Comparison of ENCODE assay signal across 1 cellular context in the genomic region with DNA sequence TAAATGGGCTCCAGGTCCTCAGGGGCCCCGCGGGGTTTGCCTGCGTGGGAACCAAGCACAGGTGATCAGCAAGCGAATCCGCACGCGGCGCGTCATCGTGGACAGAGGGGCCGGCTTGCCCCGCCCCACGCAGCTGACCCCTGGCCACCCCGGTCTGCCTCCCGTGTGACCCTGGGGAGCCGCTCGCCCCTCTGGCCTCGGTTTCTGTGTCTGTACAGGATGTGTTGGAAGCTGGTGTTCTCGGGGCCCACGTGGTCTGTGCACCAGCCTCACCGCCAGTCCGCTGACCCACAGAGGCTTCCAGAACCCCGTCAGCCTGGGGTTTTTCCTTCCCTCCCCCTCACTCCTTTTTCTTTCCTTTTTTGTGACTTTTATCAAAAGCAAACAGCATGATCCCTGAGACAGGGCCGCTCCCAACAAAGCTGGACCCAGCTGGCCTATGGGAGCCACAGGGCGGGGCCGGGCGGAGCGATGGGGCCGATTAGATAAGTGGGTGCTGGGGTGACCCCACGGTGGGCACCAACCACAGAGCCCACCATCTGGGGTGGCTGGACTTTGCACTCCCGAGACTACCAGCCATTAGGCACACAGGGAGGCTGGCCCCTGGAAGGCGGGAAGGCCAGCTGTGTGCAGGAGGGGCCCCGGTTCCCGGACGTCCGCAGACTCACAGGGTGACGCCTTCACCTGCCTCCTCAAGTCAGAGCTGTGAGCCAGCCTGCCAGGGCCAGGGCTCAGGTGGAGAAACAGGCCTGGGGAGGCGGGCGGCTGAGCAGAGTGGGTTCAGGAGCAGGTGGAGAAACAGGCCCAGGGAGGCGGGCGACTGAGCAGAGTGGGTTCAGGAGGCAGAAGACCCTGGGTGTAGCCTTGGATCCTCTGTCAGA.
TF ChIP-seq lines count a peak whose summit lies in the region.

No MANE protein-coding gene starts in this region.

TF ChIP-seq in HepG2, 621 proteins besides CTCF, POLR2A, EP300 and RAD21 (continued from another document and continues in another):
- TF ChIP-seq, protein P1, sequence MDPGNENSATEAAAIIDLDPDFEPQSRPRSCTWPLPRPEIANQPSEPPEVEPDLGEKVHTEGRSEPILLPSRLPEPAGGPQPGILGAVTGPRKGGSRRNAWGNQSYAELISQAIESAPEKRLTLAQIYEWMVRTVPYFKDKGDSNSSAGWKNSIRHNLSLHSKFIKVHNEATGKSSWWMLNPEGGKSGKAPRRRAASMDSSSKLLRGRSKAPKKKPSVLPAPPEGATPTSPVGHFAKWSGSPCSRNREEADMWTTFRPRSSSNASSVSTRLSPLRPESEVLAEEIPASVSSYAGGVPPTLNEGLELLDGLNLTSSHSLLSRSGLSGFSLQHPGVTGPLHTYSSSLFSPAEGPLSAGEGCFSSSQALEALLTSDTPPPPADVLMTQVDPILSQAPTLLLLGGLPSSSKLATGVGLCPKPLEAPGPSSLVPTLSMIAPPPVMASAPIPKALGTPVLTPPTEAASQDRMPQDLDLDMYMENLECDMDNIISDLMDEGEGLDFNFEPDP (CRISPR knock-in tag; conservative IDR thresholded peaks at IDR 0.05) = 0 out of 2 replicates have a peak, but pooled peaks have one; percentile 92
- TF ChIP-seq ZNF33A (CRISPR knock-in tag; IDR thresholded peaks at IDR 0.05; ENCODE audit: borderline replicate concordance) = no peak
- TF ChIP-seq, protein P2, sequence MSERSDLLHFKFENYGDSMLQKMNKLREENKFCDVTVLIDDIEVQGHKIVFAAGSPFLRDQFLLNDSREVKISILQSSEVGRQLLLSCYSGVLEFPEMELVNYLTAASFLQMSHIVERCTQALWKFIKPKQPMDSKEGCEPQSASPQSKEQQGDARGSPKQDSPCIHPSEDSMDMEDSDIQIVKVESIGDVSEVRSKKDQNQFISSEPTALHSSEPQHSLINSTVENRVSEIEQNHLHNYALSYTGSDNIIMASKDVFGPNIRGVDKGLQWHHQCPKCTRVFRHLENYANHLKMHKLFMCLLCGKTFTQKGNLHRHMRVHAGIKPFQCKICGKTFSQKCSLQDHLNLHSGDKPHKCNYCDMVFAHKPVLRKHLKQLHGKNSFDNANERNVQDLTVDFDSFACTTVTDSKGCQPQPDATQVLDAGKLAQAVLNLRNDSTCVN (CRISPR knock-in tag; IDR thresholded peaks at IDR 0.05; ENCODE audit: borderline replicate concordance) = peak; percentile 57; the same call in 1 of the 2 replicates
- peak; percentile 15; the same call in 1 of the 2 replicates for TF ChIP-seq MIXL1 (CRISPR knock-in tag; IDR thresholded peaks at IDR 0.05)
- TF ChIP-seq, protein P3, sequence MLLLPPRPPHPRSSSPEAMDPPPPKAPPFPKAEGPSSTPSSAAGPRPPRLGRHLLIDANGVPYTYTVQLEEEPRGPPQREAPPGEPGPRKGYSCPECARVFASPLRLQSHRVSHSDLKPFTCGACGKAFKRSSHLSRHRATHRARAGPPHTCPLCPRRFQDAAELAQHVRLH (CRISPR knock-in tag; IDR thresholded peaks at IDR 0.05; ENCODE audit: borderline replicate concordance, low read depth) = peak; percentile 88; the same call in 1 of the 2 replicates
- peak; percentile 77 for TF ChIP-seq HNF4G (IDR thresholded peaks at IDR 0.05; ENCODE audit: borderline replicate concordance, low read depth, low read length)
- peak; percentile 92 for TF ChIP-seq HNF4G (CRISPR knock-in tag; IDR thresholded peaks at IDR 0.05; ENCODE audit: borderline replicate concordance, low read depth)
- no peak for TF ChIP-seq ZSCAN12 (CRISPR knock-in tag; IDR thresholded peaks at IDR 0.05)
- peak; percentile 90 for TF ChIP-seq NKX3-1 (CRISPR knock-in tag; IDR thresholded peaks at IDR 0.05)
- peak; percentile 97; the same call in 1 of the 2 replicates for TF ChIP-seq ZNF713 (CRISPR knock-in tag; IDR thresholded peaks at IDR 0.05)
- TF ChIP-seq RNF2 (conservative IDR thresholded peaks at IDR 0.05; ENCODE audit: low read depth) = no peak
- TF ChIP-seq, protein P4, sequence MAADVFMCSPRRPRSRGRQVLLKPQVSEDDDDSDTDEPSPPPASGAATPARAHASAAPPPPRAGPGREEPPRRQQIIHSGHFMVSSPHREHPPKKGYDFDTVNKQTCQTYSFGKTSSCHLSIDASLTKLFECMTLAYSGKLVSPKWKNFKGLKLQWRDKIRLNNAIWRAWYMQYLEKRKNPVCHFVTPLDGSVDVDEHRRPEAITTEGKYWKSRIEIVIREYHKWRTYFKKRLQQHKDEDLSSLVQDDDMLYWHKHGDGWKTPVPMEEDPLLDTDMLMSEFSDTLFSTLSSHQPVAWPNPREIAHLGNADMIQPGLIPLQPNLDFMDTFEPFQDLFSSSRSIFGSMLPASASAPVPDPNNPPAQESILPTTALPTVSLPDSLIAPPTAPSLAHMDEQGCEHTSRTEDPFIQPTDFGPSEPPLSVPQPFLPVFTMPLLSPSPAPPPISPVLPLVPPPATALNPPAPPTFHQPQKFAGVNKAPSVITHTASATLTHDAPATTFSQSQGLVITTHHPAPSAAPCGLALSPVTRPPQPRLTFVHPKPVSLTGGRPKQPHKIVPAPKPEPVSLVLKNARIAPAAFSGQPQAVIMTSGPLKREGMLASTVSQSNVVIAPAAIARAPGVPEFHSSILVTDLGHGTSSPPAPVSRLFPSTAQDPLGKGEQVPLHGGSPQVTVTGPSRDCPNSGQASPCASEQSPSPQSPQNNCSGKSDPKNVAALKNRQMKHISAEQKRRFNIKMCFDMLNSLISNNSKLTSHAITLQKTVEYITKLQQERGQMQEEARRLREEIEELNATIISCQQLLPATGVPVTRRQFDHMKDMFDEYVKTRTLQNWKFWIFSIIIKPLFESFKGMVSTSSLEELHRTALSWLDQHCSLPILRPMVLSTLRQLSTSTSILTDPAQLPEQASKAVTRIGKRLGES (CRISPR knock-in tag; IDR thresholded peaks at IDR 0.05; ENCODE audit: borderline replicate concordance) = no peak
- peak; percentile 68; the same call in 1 of the 2 replicates for TF ChIP-seq ZNF331 (CRISPR knock-in tag; IDR thresholded peaks at IDR 0.05)
- peak; percentile 84 for TF ChIP-seq AGO2 (optimal IDR thresholded peaks at IDR 0.05; ENCODE audit: low read depth, low read length)
- no peak for TF ChIP-seq KAT2B (IDR thresholded peaks at IDR 0.05; ENCODE audit: borderline replicate concordance, low read depth, low read length)
- TF ChIP-seq, protein P5, sequence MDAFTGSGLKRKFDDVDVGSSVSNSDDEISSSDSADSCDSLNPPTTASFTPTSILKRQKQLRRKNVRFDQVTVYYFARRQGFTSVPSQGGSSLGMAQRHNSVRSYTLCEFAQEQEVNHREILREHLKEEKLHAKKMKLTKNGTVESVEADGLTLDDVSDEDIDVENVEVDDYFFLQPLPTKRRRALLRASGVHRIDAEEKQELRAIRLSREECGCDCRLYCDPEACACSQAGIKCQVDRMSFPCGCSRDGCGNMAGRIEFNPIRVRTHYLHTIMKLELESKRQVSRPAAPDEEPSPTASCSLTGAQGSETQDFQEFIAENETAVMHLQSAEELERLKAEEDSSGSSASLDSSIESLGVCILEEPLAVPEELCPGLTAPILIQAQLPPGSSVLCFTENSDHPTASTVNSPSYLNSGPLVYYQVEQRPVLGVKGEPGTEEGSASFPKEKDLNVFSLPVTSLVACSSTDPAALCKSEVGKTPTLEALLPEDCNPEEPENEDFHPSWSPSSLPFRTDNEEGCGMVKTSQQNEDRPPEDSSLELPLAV (CRISPR knock-in tag; conservative IDR thresholded peaks at IDR 0.05; ENCODE audit: low read depth) = no peak
- TF ChIP-seq NCOR1 (IDR thresholded peaks at IDR 0.05; ENCODE audit: borderline replicate concordance, low read length) = peak; percentile 71
- TF ChIP-seq, protein P6, sequence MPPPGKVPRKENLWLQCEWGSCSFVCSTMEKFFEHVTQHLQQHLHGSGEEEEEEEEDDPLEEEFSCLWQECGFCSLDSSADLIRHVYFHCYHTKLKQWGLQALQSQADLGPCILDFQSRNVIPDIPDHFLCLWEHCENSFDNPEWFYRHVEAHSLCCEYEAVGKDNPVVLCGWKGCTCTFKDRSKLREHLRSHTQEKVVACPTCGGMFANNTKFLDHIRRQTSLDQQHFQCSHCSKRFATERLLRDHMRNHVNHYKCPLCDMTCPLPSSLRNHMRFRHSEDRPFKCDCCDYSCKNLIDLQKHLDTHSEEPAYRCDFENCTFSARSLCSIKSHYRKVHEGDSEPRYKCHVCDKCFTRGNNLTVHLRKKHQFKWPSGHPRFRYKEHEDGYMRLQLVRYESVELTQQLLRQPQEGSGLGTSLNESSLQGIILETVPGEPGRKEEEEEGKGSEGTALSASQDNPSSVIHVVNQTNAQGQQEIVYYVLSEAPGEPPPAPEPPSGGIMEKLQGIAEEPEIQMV (CRISPR knock-in tag; IDR thresholded peaks at IDR 0.05; ENCODE audit: low read depth) = peak; percentile 91
- peak; percentile 54 for TF ChIP-seq NFYC (CRISPR knock-in tag; IDR thresholded peaks at IDR 0.05)
- TF ChIP-seq, protein P7, sequence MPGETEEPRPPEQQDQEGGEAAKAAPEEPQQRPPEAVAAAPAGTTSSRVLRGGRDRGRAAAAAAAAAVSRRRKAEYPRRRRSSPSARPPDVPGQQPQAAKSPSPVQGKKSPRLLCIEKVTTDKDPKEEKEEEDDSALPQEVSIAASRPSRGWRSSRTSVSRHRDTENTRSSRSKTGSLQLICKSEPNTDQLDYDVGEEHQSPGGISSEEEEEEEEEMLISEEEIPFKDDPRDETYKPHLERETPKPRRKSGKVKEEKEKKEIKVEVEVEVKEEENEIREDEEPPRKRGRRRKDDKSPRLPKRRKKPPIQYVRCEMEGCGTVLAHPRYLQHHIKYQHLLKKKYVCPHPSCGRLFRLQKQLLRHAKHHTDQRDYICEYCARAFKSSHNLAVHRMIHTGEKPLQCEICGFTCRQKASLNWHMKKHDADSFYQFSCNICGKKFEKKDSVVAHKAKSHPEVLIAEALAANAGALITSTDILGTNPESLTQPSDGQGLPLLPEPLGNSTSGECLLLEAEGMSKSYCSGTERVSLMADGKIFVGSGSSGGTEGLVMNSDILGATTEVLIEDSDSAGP (CRISPR knock-in tag; IDR thresholded peaks at IDR 0.05; ENCODE audit: borderline replicate concordance) = peak; percentile 44
- TF ChIP-seq CHCHD3 (CRISPR knock-in tag; IDR thresholded peaks at IDR 0.05) = 0 out of 2 replicates have a peak, but pooled peaks have one; percentile 41
- TF ChIP-seq, protein P8, sequence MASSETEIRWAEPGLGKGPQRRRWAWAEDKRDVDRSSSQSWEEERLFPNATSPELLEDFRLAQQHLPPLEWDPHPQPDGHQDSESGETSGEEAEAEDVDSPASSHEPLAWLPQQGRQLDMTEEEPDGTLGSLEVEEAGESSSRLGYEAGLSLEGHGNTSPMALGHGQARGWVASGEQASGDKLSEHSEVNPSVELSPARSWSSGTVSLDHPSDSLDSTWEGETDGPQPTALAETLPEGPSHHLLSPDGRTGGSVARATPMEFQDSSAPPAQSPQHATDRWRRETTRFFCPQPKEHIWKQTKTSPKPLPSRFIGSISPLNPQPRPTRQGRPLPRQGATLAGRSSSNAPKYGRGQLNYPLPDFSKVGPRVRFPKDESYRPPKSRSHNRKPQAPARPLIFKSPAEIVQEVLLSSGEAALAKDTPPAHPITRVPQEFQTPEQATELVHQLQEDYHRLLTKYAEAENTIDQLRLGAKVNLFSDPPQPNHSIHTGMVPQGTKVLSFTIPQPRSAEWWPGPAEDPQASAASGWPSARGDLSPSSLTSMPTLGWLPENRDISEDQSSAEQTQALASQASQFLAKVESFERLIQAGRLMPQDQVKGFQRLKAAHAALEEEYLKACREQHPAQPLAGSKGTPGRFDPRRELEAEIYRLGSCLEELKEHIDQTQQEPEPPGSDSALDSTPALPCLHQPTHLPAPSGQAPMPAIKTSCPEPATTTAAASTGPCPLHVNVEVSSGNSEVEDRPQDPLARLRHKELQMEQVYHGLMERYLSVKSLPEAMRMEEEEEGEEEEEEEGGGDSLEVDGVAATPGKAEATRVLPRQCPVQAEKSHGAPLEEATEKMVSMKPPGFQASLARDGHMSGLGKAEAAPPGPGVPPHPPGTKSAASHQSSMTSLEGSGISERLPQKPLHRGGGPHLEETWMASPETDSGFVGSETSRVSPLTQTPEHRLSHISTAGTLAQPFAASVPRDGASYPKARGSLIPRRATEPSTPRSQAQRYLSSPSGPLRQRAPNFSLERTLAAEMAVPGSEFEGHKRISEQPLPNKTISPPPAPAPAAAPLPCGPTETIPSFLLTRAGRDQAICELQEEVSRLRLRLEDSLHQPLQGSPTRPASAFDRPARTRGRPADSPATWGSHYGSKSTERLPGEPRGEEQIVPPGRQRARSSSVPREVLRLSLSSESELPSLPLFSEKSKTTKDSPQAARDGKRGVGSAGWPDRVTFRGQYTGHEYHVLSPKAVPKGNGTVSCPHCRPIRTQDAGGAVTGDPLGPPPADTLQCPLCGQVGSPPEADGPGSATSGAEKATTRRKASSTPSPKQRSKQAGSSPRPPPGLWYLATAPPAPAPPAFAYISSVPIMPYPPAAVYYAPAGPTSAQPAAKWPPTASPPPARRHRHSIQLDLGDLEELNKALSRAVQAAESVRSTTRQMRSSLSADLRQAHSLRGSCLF (CRISPR knock-in tag; IDR thresholded peaks at IDR 0.05; ENCODE audit: borderline replicate concordance) = no peak
- TF ChIP-seq MTF1 (CRISPR knock-in tag; IDR thresholded peaks at IDR 0.05) = no peak; the same call in 1 of the 2 replicates
- TF ChIP-seq, protein P9, sequence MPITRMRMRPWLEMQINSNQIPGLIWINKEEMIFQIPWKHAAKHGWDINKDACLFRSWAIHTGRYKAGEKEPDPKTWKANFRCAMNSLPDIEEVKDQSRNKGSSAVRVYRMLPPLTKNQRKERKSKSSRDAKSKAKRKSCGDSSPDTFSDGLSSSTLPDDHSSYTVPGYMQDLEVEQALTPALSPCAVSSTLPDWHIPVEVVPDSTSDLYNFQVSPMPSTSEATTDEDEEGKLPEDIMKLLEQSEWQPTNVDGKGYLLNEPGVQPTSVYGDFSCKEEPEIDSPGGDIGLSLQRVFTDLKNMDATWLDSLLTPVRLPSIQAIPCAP (CRISPR knock-in tag; IDR thresholded peaks at IDR 0.05; ENCODE audit: low read depth) = peak; percentile 49; the same call in 1 of the 2 replicates
- no peak; the same call in 1 of the 2 replicates for TF ChIP-seq ZNF251 (CRISPR knock-in tag; IDR thresholded peaks at IDR 0.05)
- no peak for TF ChIP-seq HES4 (CRISPR knock-in tag; IDR thresholded peaks at IDR 0.05; ENCODE audit: borderline replicate concordance)
- TF ChIP-seq ZNF33B (CRISPR knock-in tag; IDR thresholded peaks at IDR 0.05) = peak; percentile 48
- TF ChIP-seq ZKSCAN8 (CRISPR knock-in tag; IDR thresholded peaks at IDR 0.05; ENCODE audit: borderline replicate concordance) = no peak
- TF ChIP-seq SSRP1 (CRISPR knock-in tag; IDR thresholded peaks at IDR 0.05) = no peak; the same call in 1 of the 2 replicates
- TF ChIP-seq, protein P10, sequence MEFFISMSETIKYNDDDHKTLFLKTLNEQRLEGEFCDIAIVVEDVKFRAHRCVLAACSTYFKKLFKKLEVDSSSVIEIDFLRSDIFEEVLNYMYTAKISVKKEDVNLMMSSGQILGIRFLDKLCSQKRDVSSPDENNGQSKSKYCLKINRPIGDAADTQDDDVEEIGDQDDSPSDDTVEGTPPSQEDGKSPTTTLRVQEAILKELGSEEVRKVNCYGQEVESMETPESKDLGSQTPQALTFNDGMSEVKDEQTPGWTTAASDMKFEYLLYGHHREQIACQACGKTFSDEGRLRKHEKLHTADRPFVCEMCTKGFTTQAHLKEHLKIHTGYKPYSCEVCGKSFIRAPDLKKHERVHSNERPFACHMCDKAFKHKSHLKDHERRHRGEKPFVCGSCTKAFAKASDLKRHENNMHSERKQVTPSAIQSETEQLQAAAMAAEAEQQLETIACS (CRISPR knock-in tag; IDR thresholded peaks at IDR 0.05) = no peak; the same call in 1 of the 2 replicates
